22 cellular contexts compared by ENCODE assay signal in genomic region chr4:176569301-176569700, GRCh38.
DNase-seq lines count a peak whose midpoint lies in the region; ATAC-seq, FAIRE-seq and TF ChIP-seq lines count a peak whose summit lies in the region.
"Had no signal": no experiment of that assay in that cellular context is flagged by ENCODE, and none has a peak within 500 bp of the region (broad histone marks: within the 10 kb centered on the region; RNA-seq: fewer than 3 reads in every experiment).

No MANE protein-coding gene starts in this region.

- DNase-seq in A549 (ENCODE audit: low read depth in 1 of 2, low spot score in 1 of 2) (peak in 1 of 2 experiments; percentile 47), Kasumi-1 (lab: John Stamatoyannopoulos, UW) (peak; percentile 3 to 4), astrocyte of the spinal cord (ENCODE audit: low read depth, low spot score) (no peak), fibroblast of the aortic adventitia (ENCODE audit: low read depth) (no peak), cortex of kidney (lab: John Stamatoyannopoulos, UW) (no peak), NK-92 (lab: John Stamatoyannopoulos, UW; ENCODE audit: unreplicated experiment) (no peak), prostate gland (ENCODE audit: low spot score) (no peak)
- no peak for DNase-seq in activated CD4-positive, CD25-positive, alpha-beta regulatory T cell treated with anti-CD3 and anti-CD28 coated beads, Interleukin-2, amount 50 U/mL, for 72 hours
- DNase-seq: activated CD8-positive, alpha-beta T cell treated with anti-CD3 and anti-CD28 coated beads, Interleukin-2, amount 10 ng/mL, durations not matched to agents 7 days and 5 days; activated gamma-delta T cell; CD8-positive, alpha-beta T cell; kidney glomerular epithelial cell; mammary epithelial cell; MG63; NCI-H446; occipital lobe; right cardiac atrium; trophoblast cell had no signal

- 75% methylated on average over 2 of the region's 2 CpGs for WGBS in A549 (ENCODE audit: missing lambda C conversion rate)
- WGBS in prostate gland = 40% methylated on average over 2 of the region's 2 CpGs

- ATAC-seq in A549 = no peak
- ATAC-seq: activated CD4-positive, CD25-positive, alpha-beta regulatory T cell treated with anti-CD3 and anti-CD28 coated beads, Interleukin-2, amount 50 U/mL, for 24 hours; activated CD8-positive, alpha-beta T cell treated with anti-CD3 and anti-CD28 coated beads, Interleukin-2, amount 10 ng/mL, durations not matched to agents 7 days and 5 days; CD8-positive, alpha-beta T cell; right cardiac atrium had no signal

- no peak for TF ChIP-seq EP300 in A549 (IDR thresholded peaks at IDR 0.05)

- CTCF ChIA-PET in A549 (lab: Yijun Ruan, JAX) = interaction anchor here (1.4 kb wide), 1 partner anchor 478 kb away, joined by 3 read pairs; no protein-coding TSS in a partner anchor

- H3K4me2 ChIP-seq in A549 = no peak overlapping the region

- in situ Hi-C loops in astrocyte of the spinal cord (cut with HindIII; ENCODE audit: low sequenced_read_pairs) = no loop called here

- intact Hi-C loops in prostate gland (cut with DNase I) = loop anchor here (10.0 kb wide), 1 partner anchor 476 kb away; no protein-coding TSS in a partner anchor

- no peaks in the 10 kb centered on the region for H3K27me3 ChIP-seq in prostate gland (replicated peaks; ENCODE audit: insufficient read depth)
- H3K27me3 ChIP-seq: MG63 had no signal

- no peak overlapping the region for H3K4me3 ChIP-seq in A549
- H3K4me3 ChIP-seq in astrocyte of the spinal cord (ENCODE audit: low read depth, low read length) = no peak overlapping the region
- no peak overlapping the region for H3K4me3 ChIP-seq in fibroblast of the aortic adventitia (ENCODE audit: low read depth, low read length)
- no peak overlapping the region for H3K4me3 ChIP-seq in prostate gland
- H3K4me3 ChIP-seq: MG63 had no signal

- no peak for FAIRE-seq in A549 (lab: Jason Lieb, UNC)
- FAIRE-seq: G401.6, H1 had no signal

- H3K4me1 ChIP-seq in A549 (peaks cover 13% of the 10 kb centered on the region), prostate gland (replicated peaks) (no peaks in the 10 kb centered on the region)

- TF ChIP-seq CTCF in A549 (IDR thresholded peaks at IDR 0.05) = no peak; the same call in 2 of the 3 replicates
- TF ChIP-seq CTCF in astrocyte of the spinal cord (IDR thresholded peaks at IDR 0.05; ENCODE audit: low read depth, low read length) = peak; percentile 18
- TF ChIP-seq CTCF in fibroblast of the aortic adventitia (IDR thresholded peaks at IDR 0.05; ENCODE audit: insufficient read depth, low read length) = peak; percentile 7
- TF ChIP-seq CTCF in prostate gland (IDR thresholded peaks at IDR 0.05) = no peak

- TF ChIP-seq POLR2A in A549 (IDR thresholded peaks at IDR 0.05; ENCODE audit: low read length) (no peak), prostate gland (IDR thresholded peaks at IDR 0.05) (no peak)

- TF ChIP-seq RAD21 in A549 (conservative IDR thresholded peaks at IDR 0.05 in 1 of 2, IDR thresholded peaks at IDR 0.05 in 1 of 2) = peak; percentile 29 to 37; a peak in 2 of 5 replicates

- no peaks in the 10 kb centered on the region for H3K36me3 ChIP-seq in prostate gland
- H3K36me3 ChIP-seq: MG63 had no signal

- POLR2A ChIA-PET in A549 (lab: Yijun Ruan, JAX) = no interaction called here

- no peak overlapping the region for H3K27ac ChIP-seq in A549
- no peak overlapping the region for H3K27ac ChIP-seq in prostate gland
- H3K27ac ChIP-seq: RWPE1 had no signal

- H3K9me3 ChIP-seq in A549 (no peaks in the 10 kb centered on the region), prostate gland (no peaks in the 10 kb centered on the region)
- H3K9me3 ChIP-seq: MG63 had no signal

TF ChIP-seq in A549, 52 proteins besides CTCF, POLR2A, EP300 and RAD21:
- TF ChIP-seq SMC3 (IDR thresholded peaks at IDR 0.05) (peak; percentile 27; the same call in 2 of the 3 replicates), CEBPB (IDR thresholded peaks at IDR 0.05) (no peak), USF2 (IDR thresholded peaks at IDR 0.05) (no peak)

Comparison
In these comparisons a context has a peak if more than half of its experiments do, and no peak if none do; other contexts are left out.
1. DNase-seq: peak in Kasumi-1 (2 of 2); none in astrocyte of the spinal cord (single experiment), fibroblast of the aortic adventitia (single experiment), cortex of kidney (single experiment), NK-92 (single experiment), activated CD4-positive, CD25-positive, alpha-beta regulatory T cell treated with anti-CD3 and anti-CD28 coated beads, Interleukin-2, amount 50 U/mL, for 72 hours (single experiment) and prostate gland (single experiment).
2. CTCF ChIP-seq: peak in astrocyte of the spinal cord (single experiment) and fibroblast of the aortic adventitia (single experiment); none in A549 (single experiment) and prostate gland (0 of 4).